ENCODE assay signal across 1 cellular context in the genomic region with DNA sequence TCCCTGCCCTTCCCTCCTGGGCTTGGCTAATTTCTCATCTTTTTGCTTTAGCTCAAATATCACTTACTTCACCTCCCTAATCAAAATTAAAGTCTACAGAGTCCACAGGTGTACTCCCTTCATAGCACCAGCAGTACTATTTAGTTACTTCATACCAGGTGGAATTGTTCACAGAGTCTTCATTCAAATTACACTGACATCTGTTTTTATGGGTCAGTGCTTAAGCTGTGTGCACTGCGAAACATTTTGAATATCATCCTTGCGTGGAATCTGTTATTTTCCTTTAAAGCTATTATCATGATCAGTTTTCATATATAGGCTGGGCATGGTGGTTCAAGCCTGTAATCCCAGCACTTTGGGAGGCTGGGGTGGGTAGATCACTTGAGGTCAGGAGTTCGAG.
TF ChIP-seq lines count a peak whose summit lies in the region.

No MANE protein-coding gene starts in this region.

TF ChIP-seq in GM12878, 131 proteins besides CTCF, POLR2A, EP300 and RAD21:
- TF ChIP-seq, protein P1, sequence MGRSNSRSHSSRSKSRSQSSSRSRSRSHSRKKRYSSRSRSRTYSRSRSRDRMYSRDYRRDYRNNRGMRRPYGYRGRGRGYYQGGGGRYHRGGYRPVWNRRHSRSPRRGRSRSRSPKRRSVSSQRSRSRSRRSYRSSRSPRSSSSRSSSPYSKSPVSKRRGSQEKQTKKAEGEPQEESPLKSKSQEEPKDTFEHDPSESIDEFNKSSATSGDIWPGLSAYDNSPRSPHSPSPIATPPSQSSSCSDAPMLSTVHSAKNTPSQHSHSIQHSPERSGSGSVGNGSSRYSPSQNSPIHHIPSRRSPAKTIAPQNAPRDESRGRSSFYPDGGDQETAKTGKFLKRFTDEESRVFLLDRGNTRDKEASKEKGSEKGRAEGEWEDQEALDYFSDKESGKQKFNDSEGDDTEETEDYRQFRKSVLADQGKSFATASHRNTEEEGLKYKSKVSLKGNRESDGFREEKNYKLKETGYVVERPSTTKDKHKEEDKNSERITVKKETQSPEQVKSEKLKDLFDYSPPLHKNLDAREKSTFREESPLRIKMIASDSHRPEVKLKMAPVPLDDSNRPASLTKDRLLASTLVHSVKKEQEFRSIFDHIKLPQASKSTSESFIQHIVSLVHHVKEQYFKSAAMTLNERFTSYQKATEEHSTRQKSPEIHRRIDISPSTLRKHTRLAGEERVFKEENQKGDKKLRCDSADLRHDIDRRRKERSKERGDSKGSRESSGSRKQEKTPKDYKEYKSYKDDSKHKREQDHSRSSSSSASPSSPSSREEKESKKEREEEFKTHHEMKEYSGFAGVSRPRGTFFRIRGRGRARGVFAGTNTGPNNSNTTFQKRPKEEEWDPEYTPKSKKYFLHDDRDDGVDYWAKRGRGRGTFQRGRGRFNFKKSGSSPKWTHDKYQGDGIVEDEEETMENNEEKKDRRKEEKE (IDR thresholded peaks at IDR 0.05): no peak
- TF ChIP-seq STAT3 (IDR thresholded peaks at IDR 0.05; ENCODE audit: low read depth, low read length) (no peak), CREB1 (IDR thresholded peaks at IDR 0.05; ENCODE audit: low read depth) (no peak), GABPA (IDR thresholded peaks at IDR 0.05; ENCODE audit: low read depth) (no peak), NR2C1 (IDR thresholded peaks at IDR 0.05) (no peak), TCF3 (IDR thresholded peaks at IDR 0.05; ENCODE audit: borderline replicate concordance, insufficient read depth, low read depth, low read length) (no peak), IKZF2 (IDR thresholded peaks at IDR 0.05) (no peak), JUNB (IDR thresholded peaks at IDR 0.05) (no peak), CHD2 (IDR thresholded peaks at IDR 0.05; ENCODE audit: borderline replicate concordance, low read depth, low read length) (no peak), RB1 (IDR thresholded peaks at IDR 0.05; ENCODE audit: borderline replicate concordance) (no peak), NR2F1 (conservative IDR thresholded peaks at IDR 0.05) (peak; percentile 76; the same call in 1 of the 2 replicates), ZNF217 (IDR thresholded peaks at IDR 0.05) (peak; percentile 67; the same call in 1 of the 2 replicates), SPI1 (IDR thresholded peaks at IDR 0.05; ENCODE audit: borderline replicate concordance, insufficient read depth, low read depth, low read length) (no peak), BHLHE40 (IDR thresholded peaks at IDR 0.05; ENCODE audit: borderline replicate concordance in 1 of 2, low read depth in 2 of 2, low read length in 1 of 2) (no peak), CHD4 (IDR thresholded peaks at IDR 0.05) (no peak), TCF7 (IDR thresholded peaks at IDR 0.05; ENCODE audit: borderline replicate concordance) (no peak)
- TF ChIP-seq, protein P2, sequence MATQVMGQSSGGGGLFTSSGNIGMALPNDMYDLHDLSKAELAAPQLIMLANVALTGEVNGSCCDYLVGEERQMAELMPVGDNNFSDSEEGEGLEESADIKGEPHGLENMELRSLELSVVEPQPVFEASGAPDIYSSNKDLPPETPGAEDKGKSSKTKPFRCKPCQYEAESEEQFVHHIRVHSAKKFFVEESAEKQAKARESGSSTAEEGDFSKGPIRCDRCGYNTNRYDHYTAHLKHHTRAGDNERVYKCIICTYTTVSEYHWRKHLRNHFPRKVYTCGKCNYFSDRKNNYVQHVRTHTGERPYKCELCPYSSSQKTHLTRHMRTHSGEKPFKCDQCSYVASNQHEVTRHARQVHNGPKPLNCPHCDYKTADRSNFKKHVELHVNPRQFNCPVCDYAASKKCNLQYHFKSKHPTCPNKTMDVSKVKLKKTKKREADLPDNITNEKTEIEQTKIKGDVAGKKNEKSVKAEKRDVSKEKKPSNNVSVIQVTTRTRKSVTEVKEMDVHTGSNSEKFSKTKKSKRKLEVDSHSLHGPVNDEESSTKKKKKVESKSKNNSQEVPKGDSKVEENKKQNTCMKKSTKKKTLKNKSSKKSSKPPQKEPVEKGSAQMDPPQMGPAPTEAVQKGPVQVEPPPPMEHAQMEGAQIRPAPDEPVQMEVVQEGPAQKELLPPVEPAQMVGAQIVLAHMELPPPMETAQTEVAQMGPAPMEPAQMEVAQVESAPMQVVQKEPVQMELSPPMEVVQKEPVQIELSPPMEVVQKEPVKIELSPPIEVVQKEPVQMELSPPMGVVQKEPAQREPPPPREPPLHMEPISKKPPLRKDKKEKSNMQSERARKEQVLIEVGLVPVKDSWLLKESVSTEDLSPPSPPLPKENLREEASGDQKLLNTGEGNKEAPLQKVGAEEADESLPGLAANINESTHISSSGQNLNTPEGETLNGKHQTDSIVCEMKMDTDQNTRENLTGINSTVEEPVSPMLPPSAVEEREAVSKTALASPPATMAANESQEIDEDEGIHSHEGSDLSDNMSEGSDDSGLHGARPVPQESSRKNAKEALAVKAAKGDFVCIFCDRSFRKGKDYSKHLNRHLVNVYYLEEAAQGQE (IDR thresholded peaks at IDR 0.05; ENCODE audit: low read depth, low read length): no peak
- TF ChIP-seq, protein P3, sequence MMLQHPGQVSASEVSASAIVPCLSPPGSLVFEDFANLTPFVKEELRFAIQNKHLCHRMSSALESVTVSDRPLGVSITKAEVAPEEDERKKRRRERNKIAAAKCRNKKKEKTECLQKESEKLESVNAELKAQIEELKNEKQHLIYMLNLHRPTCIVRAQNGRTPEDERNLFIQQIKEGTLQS (IDR thresholded peaks at IDR 0.05; ENCODE audit: borderline replicate concordance, extremely low read depth, low read depth, low read length): no peak
